In genomic region chr2:15993232-15993610, GRCh38 we compare ENCODE assay signal across 18 cellular contexts. TPM values are rescaled to one million over a fixed set of nuclear protein-coding genes. Genes with fewer than 3 reads are reported as not detected.
"Had no signal": no experiment of that assay in that cellular context is flagged by ENCODE, and none has a peak within 500 bp of the region (broad histone marks: within the 10 kb centered on the region; RNA-seq: fewer than 3 reads in every experiment).

No MANE protein-coding gene starts in this region.

- H3K27ac ChIP-seq: ascending aorta, foreskin keratinocyte, heart right ventricle, lower lobe of right lung, prostate gland, thoracic aorta had no signal

- H3K9me3 ChIP-seq: ascending aorta, heart right ventricle, lower lobe of right lung, prostate gland, thoracic aorta had no signal

- H3K27me3 ChIP-seq: ascending aorta, foreskin keratinocyte had no signal

- H3K4me1 ChIP-seq: ascending aorta, foreskin keratinocyte, heart right ventricle, lower lobe of right lung had no signal

- DNase-seq: activated CD4-positive, alpha-beta T cell treated with anti-CD3 and anti-CD28 coated beads for 1 hour; activated CD4-positive, alpha-beta T cell treated with anti-CD3 and anti-CD28 coated beads, Interleukin-2, amount 50 U/mL, for 4 hours; activated naive CD4-positive, alpha-beta T cell treated with anti-CD3 and anti-CD28 coated beads for 36 hours; activated naive CD8-positive, alpha-beta T cell treated with anti-CD3 and anti-CD28 coated beads, Interleukin-2, amount 50 U/mL, for 24 hours; dermis blood vessel endothelial cell; effector memory CD8-positive, alpha-beta T cell; foreskin keratinocyte; heart right ventricle; left cardiac atrium; lower lobe of right lung; nephron progenitor cell; stimulated activated CD4-positive, alpha-beta T cell treated with anti-CD3 and anti-CD28 coated beads, Interleukin-1b, Interleukin-23, amount 100 ng/mL, for 48 hours had no signal

- ATAC-seq: activated naive CD8-positive, alpha-beta T cell treated with anti-CD3 and anti-CD28 coated beads, Interleukin-2, amount 50 U/mL, for 24 hours; activated T-helper 17 cell treated with anti-CD3 and anti-CD28 coated beads, Interleukin-2, amount 50 U/mL, for 72 hours; effector memory CD8-positive, alpha-beta T cell; foreskin keratinocyte; heart right ventricle; left cardiac atrium; lower lobe of right lung; sciatic nerve had no signal

- H3K4me3 ChIP-seq: ascending aorta, heart right ventricle, lower lobe of right lung, prostate gland, thoracic aorta had no signal

- H3K36me3 ChIP-seq: ascending aorta, heart right ventricle, lower lobe of right lung, prostate gland, thoracic aorta had no signal

RNA-seq across cellular contexts. Expression of gene MYCN, which starts 52.9 kb away (rescaled TPM):
- total RNA-seq: activated T-helper 17 cell treated with anti-CD3 and anti-CD28 coated beads, Interleukin-2, amount 50 U/mL, for 72 hours; ascending aorta; bronchial epithelial cell; foreskin keratinocyte had no signal
